Comparison of ENCODE assay signal across 1 cellular context in genomic region chr5:115514220-115514619, GRCh38.
TF ChIP-seq lines count a peak whose summit lies in the region.

No MANE protein-coding gene starts in this region.

TF ChIP-seq in WTC11, 78 proteins besides CTCF, POLR2A, EP300 and RAD21 (continued from another document):
- TF ChIP-seq, protein P1, sequence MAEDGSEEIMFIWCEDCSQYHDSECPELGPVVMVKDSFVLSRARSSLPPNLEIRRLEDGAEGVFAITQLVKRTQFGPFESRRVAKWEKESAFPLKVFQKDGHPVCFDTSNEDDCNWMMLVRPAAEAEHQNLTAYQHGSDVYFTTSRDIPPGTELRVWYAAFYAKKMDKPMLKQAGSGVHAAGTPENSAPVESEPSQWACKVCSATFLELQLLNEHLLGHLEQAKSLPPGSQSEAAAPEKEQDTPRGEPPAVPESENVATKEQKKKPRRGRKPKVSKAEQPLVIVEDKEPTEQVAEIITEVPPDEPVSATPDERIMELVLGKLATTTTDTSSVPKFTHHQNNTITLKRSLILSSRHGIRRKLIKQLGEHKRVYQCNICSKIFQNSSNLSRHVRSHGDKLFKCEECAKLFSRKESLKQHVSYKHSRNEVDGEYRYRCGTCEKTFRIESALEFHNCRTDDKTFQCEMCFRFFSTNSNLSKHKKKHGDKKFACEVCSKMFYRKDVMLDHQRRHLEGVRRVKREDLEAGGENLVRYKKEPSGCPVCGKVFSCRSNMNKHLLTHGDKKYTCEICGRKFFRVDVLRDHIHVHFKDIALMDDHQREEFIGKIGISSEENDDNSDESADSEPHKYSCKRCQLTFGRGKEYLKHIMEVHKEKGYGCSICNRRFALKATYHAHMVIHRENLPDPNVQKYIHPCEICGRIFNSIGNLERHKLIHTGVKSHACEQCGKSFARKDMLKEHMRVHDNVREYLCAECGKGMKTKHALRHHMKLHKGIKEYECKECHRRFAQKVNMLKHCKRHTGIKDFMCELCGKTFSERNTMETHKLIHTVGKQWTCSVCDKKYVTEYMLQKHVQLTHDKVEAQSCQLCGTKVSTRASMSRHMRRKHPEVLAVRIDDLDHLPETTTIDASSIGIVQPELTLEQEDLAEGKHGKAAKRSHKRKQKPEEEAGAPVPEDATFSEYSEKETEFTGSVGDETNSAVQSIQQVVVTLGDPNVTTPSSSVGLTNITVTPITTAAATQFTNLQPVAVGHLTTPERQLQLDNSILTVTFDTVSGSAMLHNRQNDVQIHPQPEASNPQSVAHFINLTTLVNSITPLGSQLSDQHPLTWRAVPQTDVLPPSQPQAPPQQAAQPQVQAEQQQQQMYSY (CRISPR knock-in tag; IDR thresholded peaks at IDR 0.05) = no peak
- TF ChIP-seq MLX (CRISPR knock-in tag; IDR thresholded peaks at IDR 0.05) (no peak), ZNF121 (CRISPR knock-in tag; IDR thresholded peaks at IDR 0.05) (no peak), NFYB (CRISPR knock-in tag; conservative IDR thresholded peaks at IDR 0.05; ENCODE audit: low read depth) (no peak), KAT7 (CRISPR knock-in tag; IDR thresholded peaks at IDR 0.05; ENCODE audit: borderline replicate concordance) (no peak), E2F5 (CRISPR knock-in tag; IDR thresholded peaks at IDR 0.05) (no peak), IRF2 (CRISPR knock-in tag; IDR thresholded peaks at IDR 0.05; ENCODE audit: borderline replicate concordance, low read depth) (no peak)
